Comparison of ENCODE assay signal across 15 cellular contexts in the genomic region with DNA sequence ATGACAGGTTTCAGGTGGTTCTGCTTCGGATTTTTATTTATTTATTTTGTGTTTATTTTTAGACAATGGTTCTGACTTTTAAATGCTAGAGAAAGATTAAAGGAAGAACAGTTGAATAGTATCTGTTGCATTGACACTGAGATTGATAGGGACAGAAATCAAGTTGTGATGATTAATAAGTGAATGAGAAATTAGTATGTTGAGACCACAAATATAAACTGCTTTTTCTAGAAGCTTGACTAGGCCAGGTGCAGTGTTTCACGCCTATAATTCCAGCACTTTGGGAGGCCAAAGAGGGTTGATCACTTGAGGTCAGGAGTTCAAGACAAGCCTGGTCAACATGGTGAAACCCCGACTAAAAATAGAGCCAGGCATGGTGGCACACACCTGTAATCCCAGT.
"Had no signal": no experiment of that assay in that cellular context is flagged by ENCODE, and none has a peak within 500 bp of the region (broad histone marks: within the 10 kb centered on the region; RNA-seq: fewer than 3 reads in every experiment).

No MANE protein-coding gene starts in this region.

- H3K4me3 Mint-ChIP-seq: activated CD4-positive, alpha-beta T cell treated with anti-CD3 and anti-CD28 coated beads, Interleukin-2, amount 10 ng/mL, durations not matched to agents 24 days and 14 days; T-helper 2 cell treated with Interferon-gamma antibody and Interleukin-4, amounts not matched to agents 5 μg/mL and 100 μg/mL, for 36 hours had no signal

- ATAC-seq: left lung, psoas muscle, right cardiac atrium had no signal

- H3K9me3 Mint-ChIP-seq: activated CD4-positive, alpha-beta T cell treated with anti-CD3 and anti-CD28 coated beads, Interleukin-2, amount 10 ng/mL, durations not matched to agents 24 days and 14 days; T-helper 2 cell treated with Interferon-gamma antibody and Interleukin-4, amounts not matched to agents 5 μg/mL and 100 μg/mL, for 36 hours had no signal

- H3K36me3 ChIP-seq: ascending aorta, left lung, upper lobe of left lung had no signal

- H3K27me3 ChIP-seq: ascending aorta, left lung, testis, upper lobe of left lung had no signal

- H3K27me3 Mint-ChIP-seq: activated CD4-positive, alpha-beta T cell treated with anti-CD3 and anti-CD28 coated beads, Interleukin-2, amount 10 ng/mL, durations not matched to agents 24 days and 14 days had no signal

- H3K27ac ChIP-seq: ascending aorta, coronary artery, left lung, psoas muscle, testis, upper lobe of left lung had no signal

- H3K9me3 ChIP-seq: ascending aorta, left lung, psoas muscle, testis, upper lobe of left lung had no signal

- DNase-seq: activated CD4-positive, alpha-beta T cell treated with anti-CD3 and anti-CD28 coated beads, Interleukin-2, amount 10 ng/mL, durations not matched to agents 24 days and 14 days; activated CD8-positive, alpha-beta memory T cell treated with anti-CD3 and anti-CD28 coated beads for 24 hours; activated CD8-positive, alpha-beta memory T cell treated with anti-CD3 and anti-CD28 coated beads, Interleukin-2, amount 50 U/mL, for 48 hours; activated gamma-delta T cell treated with Interleukin-2 at 50 U/mL for 16 hours; kidney; left lung; psoas muscle; right cardiac atrium; stimulated activated CD4-positive, alpha-beta T cell treated with anti-CD3 and anti-CD28 coated beads, Interleukin-2, amount 100 ng/mL, for 24 hours; SW 1271; testis; upper lobe of left lung had no signal

- H3K4me3 ChIP-seq: ascending aorta, coronary artery, left lung, psoas muscle, testis, upper lobe of left lung had no signal

- H3K27ac Mint-ChIP-seq: activated CD4-positive, alpha-beta T cell treated with anti-CD3 and anti-CD28 coated beads, Interleukin-2, amount 10 ng/mL, durations not matched to agents 24 days and 14 days; T-helper 2 cell treated with Interferon-gamma antibody and Interleukin-4, amounts not matched to agents 5 μg/mL and 100 μg/mL, for 36 hours had no signal
